Comparison of ENCODE assay signal across 18 cellular contexts in the genomic region with DNA sequence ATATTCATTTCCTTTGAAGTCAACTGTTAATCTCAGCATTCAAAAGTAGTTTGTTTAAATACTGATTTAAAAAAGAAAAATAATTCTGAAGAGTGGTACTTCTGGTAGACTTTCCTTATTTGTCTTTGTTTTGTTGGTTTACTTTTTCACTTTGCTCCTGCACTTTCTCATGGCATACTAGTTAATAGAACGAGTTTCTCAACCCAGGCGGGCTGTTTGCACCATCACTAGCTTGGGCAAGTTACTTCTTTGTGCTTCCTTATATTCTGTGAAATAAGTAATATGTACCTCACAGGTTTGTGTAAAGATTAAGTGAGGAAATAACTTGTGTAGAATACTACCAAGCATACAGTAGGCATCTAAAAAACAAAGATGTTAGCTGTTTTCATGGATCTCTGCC. TPM values are rescaled to one million over a fixed set of nuclear protein-coding genes. Genes with fewer than 3 reads are reported as not detected.
DNase-seq lines count a peak whose midpoint lies in the region; ATAC-seq and TF ChIP-seq lines count a peak whose summit lies in the region.
"Had no signal": no experiment of that assay in that cellular context is flagged by ENCODE, and none has a peak within 500 bp of the region (broad histone marks: within the 10 kb centered on the region; RNA-seq: fewer than 3 reads in every experiment).

No MANE protein-coding gene starts in this region.

- BruUV-seq in Calu3 (replicated peaks; lab: Mats Ljungman, UMichigan), result no TSS peak

- H3K4me1 Mint-ChIP-seq in Calu3 (ENCODE audit: low read depth, unreplicated experiment) (no peaks in the 10 kb centered on the region), chondrocyte (ENCODE audit: low read depth) (peaks cover 44% of the 10 kb centered on the region), osteocyte (ENCODE audit: unreplicated experiment) (peaks cover 56% of the 10 kb centered on the region)

- H3K4me2 ChIP-seq in Karpas-422 (ENCODE audit: low read depth, low read length, poor library complexity, severe bottlenecking), result peak overlapping the region; percentile 61

- peak overlapping the region; percentile 99 for H3K27ac ChIP-seq in Karpas-422 (ENCODE audit: low read length)

- no peaks in the 10 kb centered on the region for H3K27me3 ChIP-seq in Karpas-422 (ENCODE audit: low read length)
- H3K27me3 ChIP-seq: BE2C had no signal

- H3K9me2 ChIP-seq in Karpas-422 (replicated peaks; ENCODE audit: insufficient read depth, low read length), result no peaks in the 10 kb centered on the region

- H4K20me1 ChIP-seq in Karpas-422 (ENCODE audit: insufficient read depth, low read depth, low read length), result no peaks in the 10 kb centered on the region

- peaks cover 52% of the 10 kb centered on the region for H3K79me2 ChIP-seq in Karpas-422 (ENCODE audit: low read length)

- DNase-seq in Calu3, result no peak
- peak; percentile 61 for DNase-seq in Karpas-422
- DNase-seq in chondrocyte (ENCODE audit: low spot score), result no peak
- DNase-seq in osteocyte (ENCODE audit: extremely low spot score, unreplicated experiment), result no peak
- no peak for DNase-seq in HEK293T (ENCODE audit: extremely low spot score)
- DNase-seq: BE2C; CD4-positive, alpha-beta memory T cell; H7; MV-4-11; NCI-H1436; NCI-H2081; NCI-H524 treated with DMSO at 0.1 percent for 48 hours; NK-92 treated with Interleukin-12 subunit alpha and Interleukin-12 subunit beta, amount 100 ng/mL, for 24 hours; PC-9; Right ventricle myocardium superior had no signal

- peak overlapping the region; percentile 20 for H3K27ac Mint-ChIP-seq in Calu3 (ENCODE audit: unreplicated experiment)
- peak overlapping the region; percentile 38 for H3K27ac Mint-ChIP-seq in chondrocyte (ENCODE audit: unreplicated experiment)
- peak overlapping the region; percentile 85 for H3K27ac Mint-ChIP-seq in osteocyte (ENCODE audit: unreplicated experiment)

- peaks cover 3% of the 10 kb centered on the region for H3K36me3 ChIP-seq in Karpas-422 (ENCODE audit: insufficient read depth, low read length)
- H3K36me3 ChIP-seq: BE2C had no signal

- H3K4me1 ChIP-seq in Karpas-422 (ENCODE audit: low read length), result peaks cover 91% of the 10 kb centered on the region
- H3K4me1 ChIP-seq: BE2C had no signal

- H3K4me3 Mint-ChIP-seq in Calu3 (ENCODE audit: low read depth, unreplicated experiment), result no peak overlapping the region
- H3K4me3 Mint-ChIP-seq in chondrocyte (ENCODE audit: unreplicated experiment), result no peak overlapping the region
- no peak overlapping the region for H3K4me3 Mint-ChIP-seq in osteocyte (ENCODE audit: unreplicated experiment)
- H3K4me3 Mint-ChIP-seq: CD4-positive, alpha-beta memory T cell had no signal

- H2AFZ ChIP-seq in Karpas-422 (ENCODE audit: low read length), result no peak overlapping the region
- H2AFZ ChIP-seq: PC-9 had no signal

- TF ChIP-seq CTCF in Calu3 (IDR thresholded peaks at IDR 0.05; ENCODE audit: unreplicated experiment), result no peak
- TF ChIP-seq CTCF in chondrocyte (IDR thresholded peaks at IDR 0.05), result no peak
- no peak for TF ChIP-seq CTCF in osteocyte (IDR thresholded peaks at IDR 0.05)

- no peaks in the 10 kb centered on the region for H3K9me3 ChIP-seq in Karpas-422 (ENCODE audit: low read length)
- H3K9me3 ChIP-seq: BE2C had no signal

- H3K36me3 Mint-ChIP-seq in Calu3 (ENCODE audit: insufficient read depth, unreplicated experiment), result no peaks in the 10 kb centered on the region
- H3K36me3 Mint-ChIP-seq in chondrocyte (ENCODE audit: low read depth), result peaks cover 2% of the 10 kb centered on the region
- H3K36me3 Mint-ChIP-seq in osteocyte (ENCODE audit: unreplicated experiment), result peaks cover 9% of the 10 kb centered on the region

- CTCF ChIA-PET in Calu3 (lab: Charles Lee) (interaction anchor here (2.0 kb wide), 1 partner anchor 401 kb away, joined by 8 read pairs; no protein-coding TSS in a partner anchor), HEK293T (lab: Yijun Ruan, JAX) (no interaction called here)

- intact Hi-C loops in Calu3 (cut with micrococcal nuclease; ENCODE audit: unreplicated experiment), result loop anchor here (5.0 kb wide), 4 partner anchors 171 to 379 kb away; a partner anchor contains a TSS

- H3K4me3 ChIP-seq in Karpas-422 (ENCODE audit: low read length), result no peak overlapping the region
- H3K4me3 ChIP-seq: PC-9 had no signal

- H3K9me3 Mint-ChIP-seq in Calu3 (ENCODE audit: low read depth, unreplicated experiment) (no peaks in the 10 kb centered on the region), chondrocyte (ENCODE audit: low read depth) (no peaks in the 10 kb centered on the region), osteocyte (ENCODE audit: unreplicated experiment) (peaks cover 2% of the 10 kb centered on the region)
- H3K9me3 Mint-ChIP-seq: CD4-positive, alpha-beta memory T cell had no signal

- peak overlapping the region; percentile 59 for H3K9ac ChIP-seq in Karpas-422 (ENCODE audit: low read length)

- no peaks in the 10 kb centered on the region for H3K27me3 Mint-ChIP-seq in Calu3 (ENCODE audit: unreplicated experiment)
- H3K27me3 Mint-ChIP-seq in chondrocyte (ENCODE audit: low read depth), result no peaks in the 10 kb centered on the region
- H3K27me3 Mint-ChIP-seq in osteocyte (ENCODE audit: unreplicated experiment), result no peaks in the 10 kb centered on the region
- H3K27me3 Mint-ChIP-seq: CD4-positive, alpha-beta memory T cell had no signal

- POLR2A ChIA-PET in HEK293T (lab: Yijun Ruan, JAX), result no interaction called here

- ATAC-seq in esophagus mucosa, result no peak
- ATAC-seq in HG02938 (IDR thresholded peaks at IDR 0.05; ENCODE audit: unreplicated experiment), result no peak
- ATAC-seq in HG03469 (IDR thresholded peaks at IDR 0.05; ENCODE audit: unreplicated experiment), result no peak

TF ChIP-seq in HEK293T, 16 proteins besides CTCF, POLR2A, EP300 and RAD21:
- no peak for TF ChIP-seq FOXA1 (IDR thresholded peaks at IDR 0.05)
- no peak for TF ChIP-seq FOXM1 (IDR thresholded peaks at IDR 0.05; ENCODE audit: borderline replicate concordance)
- no peak for TF ChIP-seq SP1 (IDR thresholded peaks at IDR 0.05)
- no peak for TF ChIP-seq HDGF (IDR thresholded peaks at IDR 0.05; ENCODE audit: borderline replicate concordance)
- TF ChIP-seq FOXK2 (IDR thresholded peaks at IDR 0.05), result no peak
- no peak for TF ChIP-seq CTBP1 (IDR thresholded peaks at IDR 0.05; ENCODE audit: borderline replicate concordance)
- no peak for TF ChIP-seq LEF1 (IDR thresholded peaks at IDR 0.05; ENCODE audit: borderline replicate concordance)
- no peak for TF ChIP-seq ZNF384 (IDR thresholded peaks at IDR 0.05)
- no peak for TF ChIP-seq L3MBTL2 (conservative IDR thresholded peaks at IDR 0.05)
- no peak for TF ChIP-seq SUZ12 (IDR thresholded peaks at IDR 0.05)
- TF ChIP-seq TARDBP (IDR thresholded peaks at IDR 0.05), result no peak
- no peak for TF ChIP-seq NFRKB (IDR thresholded peaks at IDR 0.05)
- no peak for TF ChIP-seq BHLHE40 (IDR thresholded peaks at IDR 0.05; ENCODE audit: borderline replicate concordance)
- no peak for TF ChIP-seq ELF4 (IDR thresholded peaks at IDR 0.05)
- no peak for TF ChIP-seq ARNT (IDR thresholded peaks at IDR 0.05)
- TF ChIP-seq, protein P1, sequence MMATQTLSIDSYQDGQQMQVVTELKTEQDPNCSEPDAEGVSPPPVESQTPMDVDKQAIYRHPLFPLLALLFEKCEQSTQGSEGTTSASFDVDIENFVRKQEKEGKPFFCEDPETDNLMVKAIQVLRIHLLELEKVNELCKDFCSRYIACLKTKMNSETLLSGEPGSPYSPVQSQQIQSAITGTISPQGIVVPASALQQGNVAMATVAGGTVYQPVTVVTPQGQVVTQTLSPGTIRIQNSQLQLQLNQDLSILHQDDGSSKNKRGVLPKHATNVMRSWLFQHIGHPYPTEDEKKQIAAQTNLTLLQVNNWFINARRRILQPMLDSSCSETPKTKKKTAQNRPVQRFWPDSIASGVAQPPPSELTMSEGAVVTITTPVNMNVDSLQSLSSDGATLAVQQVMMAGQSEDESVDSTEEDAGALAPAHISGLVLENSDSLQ (IDR thresholded peaks at IDR 0.05), result no peak
TF ChIP-seq in HEK293T: peak in this region for 0.

RNA-seq across cellular contexts. Expression of a gene that starts 45.5 kb away (rescaled TPM):
- total RNA-seq in Calu3 (2022) (9.9 and 13.4 TPM in 2 replicates), chondrocyte (24.7 to 45.7 TPM (median 26.0 TPM) in 3 replicates), osteocyte (61.9 and 63.9 TPM in 2 replicates), esophagus mucosa (3.4 TPM)
- 96.8 and 141 TPM in 2 replicates for total RNA-seq in Karpas-422 (2014; rRNA removed; shearing (Covaris generic); ENCODE audit: low replicate concordance)

RNA-seq across cellular contexts. Expression of a gene that starts 45.6 kb away (rescaled TPM):
- total RNA-seq in Calu3 (2022) (20.3 and 22.8 TPM in 2 replicates), chondrocyte (12.6 to 18.0 TPM (median 13.2 TPM) in 3 replicates), osteocyte (15.8 and 17.0 TPM in 2 replicates), esophagus mucosa (9.6 TPM)
- 30.5 and 31.3 TPM in 2 replicates for total RNA-seq in Karpas-422 (2014; rRNA removed; shearing (Covaris generic); ENCODE audit: low replicate concordance)

Comparison
In these comparisons a context has a peak if more than half of its experiments do, and no peak if none do; other contexts are left out.
1. H3K27ac Mint-ChIP-seq: peak in every context shown above with its lines; median percentile 85 in osteocyte; 38 in chondrocyte; 20 in Calu3.